ENCODE assay signal across 13 cellular contexts in genomic region chr6:10582774-10583508, GRCh38.
DNase-seq lines count a peak whose midpoint lies in the region; ATAC-seq and TF ChIP-seq lines count a peak whose summit lies in the region.
"Had no signal": no experiment of that assay in that cellular context is flagged by ENCODE, and none has a peak within 500 bp of the region (broad histone marks: within the 10 kb centered on the region; RNA-seq: fewer than 3 reads in every experiment).

No MANE protein-coding gene starts in this region.

- H3K4me2 ChIP-seq in Karpas-422 (ENCODE audit: low read depth, low read length, poor library complexity, severe bottlenecking), result no peak overlapping the region

- H3K27ac ChIP-seq in cardiac muscle cell (peak overlapping the region; percentile 96), Karpas-422 (ENCODE audit: low read length) (no peak overlapping the region)
- H3K27ac ChIP-seq: neutrophil had no signal

- no peaks in the 10 kb centered on the region for H3K36me3 ChIP-seq in cardiac muscle cell
- no peaks in the 10 kb centered on the region for H3K36me3 ChIP-seq in Karpas-422 (ENCODE audit: insufficient read depth, low read length)
- H3K36me3 ChIP-seq: esophagus muscularis mucosa, neutrophil had no signal

- H3K79me2 ChIP-seq in Karpas-422 (ENCODE audit: low read length), result peaks cover 76% of the 10 kb centered on the region

- intact Hi-C loops in cardiac septum (cut with DNase I), result loop anchor here (10.0 kb wide), 1 partner anchor 112 kb away; the partner anchor contains the start of genes C6orf52 and PAK1IP1

- no peak overlapping the region for H2AFZ ChIP-seq in Karpas-422 (ENCODE audit: low read length)

- H3K9ac ChIP-seq in Karpas-422 (ENCODE audit: low read length), result no peak overlapping the region

- H3K9me3 ChIP-seq in cardiac muscle cell (ENCODE audit: low read depth) (no peaks in the 10 kb centered on the region), Karpas-422 (ENCODE audit: low read length) (no peaks in the 10 kb centered on the region)
- H3K9me3 ChIP-seq: esophagus muscularis mucosa, neutrophil had no signal

- ATAC-seq in HG03139 (IDR thresholded peaks at IDR 0.05; ENCODE audit: unreplicated experiment) (no peak), GM19455 (IDR thresholded peaks at IDR 0.05; ENCODE audit: unreplicated experiment) (no peak)
- ATAC-seq: HCT116, T-cell had no signal

- no peaks in the 10 kb centered on the region for H3K9me2 ChIP-seq in Karpas-422 (replicated peaks; ENCODE audit: insufficient read depth, low read length)

- DNase-seq in cardiac muscle cell (ENCODE audit: low read depth in 1 of 2, low spot score in 1 of 2), result peak in 1 of 2 donors; percentile 81
- no peak for DNase-seq in cardiac septum (ENCODE audit: low spot score)
- DNase-seq in NCI-H526 treated with DMSO at 0.1 percent for 48 hours (lab: John Stamatoyannopoulos, UW), result peak; percentile 80
- peak; percentile 75 for DNase-seq in iPS DF 19.7 (ENCODE audit: low read depth, low spot score)
- peak; percentile 47 for DNase-seq in ureter (ENCODE audit: low spot score)
- DNase-seq in Karpas-422, result no peak
- DNase-seq: activated naive CD4-positive, alpha-beta T cell treated with Interleukin-2 at 50 U/mL for 16 hours; T-cell had no signal

- H3K27me3 ChIP-seq in cardiac muscle cell, result no peaks in the 10 kb centered on the region
- H3K27me3 ChIP-seq in Karpas-422 (ENCODE audit: low read length), result no peaks in the 10 kb centered on the region
- H3K27me3 ChIP-seq: esophagus muscularis mucosa, neutrophil had no signal

- H4K20me1 ChIP-seq in Karpas-422 (ENCODE audit: insufficient read depth, low read depth, low read length), result no peaks in the 10 kb centered on the region

- H3K4me1 ChIP-seq in cardiac muscle cell (ENCODE audit: low read depth) (peaks cover 42% of the 10 kb centered on the region), Karpas-422 (ENCODE audit: low read length) (peaks cover 34% of the 10 kb centered on the region)

- H3K4me3 ChIP-seq in cardiac muscle cell (no peak overlapping the region), Karpas-422 (ENCODE audit: low read length) (no peak overlapping the region)
- H3K4me3 ChIP-seq: esophagus muscularis mucosa had no signal

- no peak for TF ChIP-seq CTCF in cardiac muscle cell (IDR thresholded peaks at IDR 0.05; ENCODE audit: low read depth, low read length)

Comparison
In these comparisons a context has a peak if more than half of its experiments do, and no peak if none do; other contexts are left out.
1. DNase-seq: peak in NCI-H526 treated with DMSO at 0.1 percent for 48 hours (single experiment), iPS DF 19.7 (single experiment) and ureter (single experiment); none in cardiac septum (single experiment) and Karpas-422 (single experiment).